ENCODE assay signal across 9 cellular contexts in the genomic region with DNA sequence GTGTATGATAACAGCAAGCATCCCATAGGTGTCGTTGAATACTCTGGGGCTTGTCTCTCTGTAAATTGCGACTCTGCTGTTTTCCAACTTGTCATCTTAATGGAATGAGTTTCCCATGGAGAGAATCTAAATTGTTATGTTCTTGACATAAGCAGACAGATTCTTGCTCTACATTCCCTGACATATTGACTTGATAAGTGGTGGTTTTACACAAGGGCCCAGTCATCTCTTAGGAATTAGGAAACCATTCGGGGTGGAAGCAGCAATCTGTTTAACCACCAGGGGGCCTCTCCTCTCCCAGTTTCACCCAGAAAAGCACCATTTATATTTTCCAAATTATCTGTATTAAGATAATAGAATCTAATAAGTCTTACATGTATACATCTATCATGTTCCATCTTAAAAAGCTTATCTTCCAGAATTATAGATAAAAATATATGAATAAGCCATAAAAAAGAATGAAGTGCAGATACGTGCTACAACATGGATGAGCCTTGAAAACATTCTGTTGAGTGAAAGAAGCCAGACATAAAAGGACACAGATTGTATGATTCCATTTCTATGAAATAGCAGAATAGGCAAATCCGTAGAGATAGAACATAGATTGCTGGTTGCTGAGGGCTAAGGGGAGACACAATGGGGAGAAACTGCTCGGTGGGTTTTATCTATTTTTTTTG. TPM values are rescaled to one million over a fixed set of nuclear protein-coding genes. Genes with fewer than 3 reads are reported as not detected.
DNase-seq lines count a peak whose midpoint lies in the region; ATAC-seq and TF ChIP-seq lines count a peak whose summit lies in the region.
"Had no signal": no experiment of that assay in that cellular context is flagged by ENCODE, and none has a peak within 500 bp of the region (broad histone marks: within the 10 kb centered on the region; RNA-seq: fewer than 3 reads in every experiment).

No MANE protein-coding gene starts in this region.

- intact Hi-C loops in right lobe of liver (cut with DNase I), result no loop called here
- intact Hi-C loops in uterus (cut with DNase I; ENCODE audit: low total_unique reads), result no loop called here

- H3K4me1 ChIP-seq in CD4-positive, CD25-positive, alpha-beta regulatory T cell (ENCODE audit: control insufficient read depth, insufficient read depth, low read length, poor library complexity, severe bottlenecking), result peaks cover 3% of the 10 kb centered on the region
- H3K4me1 ChIP-seq in right lobe of liver, result peaks cover 0 to 15% (median 0%) of the 10 kb centered on the region in 4 donors
- H3K4me1 ChIP-seq in uterus, result no peaks in the 10 kb centered on the region

- H3K27ac Mint-ChIP-seq in CD4-positive, CD25-positive, alpha-beta regulatory T cell, result no peak overlapping the region
- H3K27ac Mint-ChIP-seq: T-cell had no signal

- no peak for ATAC-seq in CD4-positive, CD25-positive, alpha-beta regulatory T cell (ENCODE audit: low read depth in 2 of 2)
- ATAC-seq in right lobe of liver (peak; percentile 69 to 82 (median 70)), GM19035 (IDR thresholded peaks at IDR 0.05; ENCODE audit: unreplicated experiment) (no peak)

- no peak overlapping the region for H3K4me3 Mint-ChIP-seq in CD4-positive, CD25-positive, alpha-beta regulatory T cell
- H3K4me3 Mint-ChIP-seq: T-cell had no signal

- no peaks in the 10 kb centered on the region for H3K27me3 Mint-ChIP-seq in CD4-positive, CD25-positive, alpha-beta regulatory T cell
- H3K27me3 Mint-ChIP-seq: T-cell had no signal

- peak in 2 of 3 donors; percentile 33 to 49 for DNase-seq in CD4-positive, CD25-positive, alpha-beta regulatory T cell
- peak; percentile 56 for DNase-seq in H7
- peak; percentile 64 for DNase-seq in OCI-M1 (lab: John Stamatoyannopoulos, UW)
- DNase-seq in central memory CD4-positive, alpha-beta T cell, result peak; percentile 9
- DNase-seq in right lobe of liver, result no peak
- DNase-seq in uterus, result peak; percentile 59 to 60
- DNase-seq in activated T-cell treated with anti-CD3 and anti-CD28 coated beads, Interleukin-2, amount 50 U/mL, for 1 hour, result no peak

- no peaks in the 10 kb centered on the region for H3K9me3 ChIP-seq in CD4-positive, CD25-positive, alpha-beta regulatory T cell (ENCODE audit: control insufficient read depth in 2 of 2, low read length in 2 of 2)
- H3K9me3 ChIP-seq in right lobe of liver, result no peaks in the 10 kb centered on the region
- H3K9me3 ChIP-seq in uterus, result no peaks in the 10 kb centered on the region

- TF ChIP-seq POLR2A in right lobe of liver (IDR thresholded peaks at IDR 0.05) (no peak), uterus (IDR thresholded peaks at IDR 0.05) (no peak)

- peaks cover 92% of the 10 kb centered on the region for H3K36me3 ChIP-seq in CD4-positive, CD25-positive, alpha-beta regulatory T cell (ENCODE audit: control insufficient read depth, insufficient read depth, low read length)
- H3K36me3 ChIP-seq in H7 (replicated peaks; ENCODE audit: control insufficient read depth, insufficient read depth, low read length) (peaks cover 48% of the 10 kb centered on the region), right lobe of liver (peaks cover 0 to 78% (median 31%) of the 10 kb centered on the region in 4 donors), uterus (no peaks in the 10 kb centered on the region)

- TF ChIP-seq CTCF in right lobe of liver (IDR thresholded peaks at IDR 0.05), result peak; percentile 49 to 79 (median 78)
- peak; percentile 58 to 86 (median 68) for TF ChIP-seq CTCF in uterus (IDR thresholded peaks at IDR 0.05)

- H3K9me3 Mint-ChIP-seq in CD4-positive, CD25-positive, alpha-beta regulatory T cell, result no peaks in the 10 kb centered on the region
- H3K9me3 Mint-ChIP-seq: T-cell had no signal

- WGBS in right lobe of liver (ENCODE audit: insufficient coverage, low coverage, low lambda C conversion rate, missing lambda C conversion rate), result 73% methylated on average over 6 of the region's 6 CpGs

- no peaks in the 10 kb centered on the region for H3K27me3 ChIP-seq in CD4-positive, CD25-positive, alpha-beta regulatory T cell (ENCODE audit: control insufficient read depth, insufficient read depth, low read length)
- H3K27me3 ChIP-seq in H7 (ENCODE audit: control insufficient read depth, insufficient read depth, low read length) (no peaks in the 10 kb centered on the region), right lobe of liver (no peaks in the 10 kb centered on the region), uterus (no peaks in the 10 kb centered on the region)

- no peak overlapping the region for H3K27ac ChIP-seq in CD4-positive, CD25-positive, alpha-beta regulatory T cell (ENCODE audit: insufficient read depth, low read length, poor library complexity, severe bottlenecking)
- H3K27ac ChIP-seq in right lobe of liver (no peak overlapping the region), uterus (peak overlapping the region; percentile 67 to 72)

- H3K4me1 Mint-ChIP-seq in CD4-positive, CD25-positive, alpha-beta regulatory T cell, result peaks cover 0 to 13% (median 11%) of the 10 kb centered on the region in 4 donors

- no peak overlapping the region for H3K4me3 ChIP-seq in CD4-positive, CD25-positive, alpha-beta regulatory T cell (ENCODE audit: low read depth, low read length)
- H3K4me3 ChIP-seq in H7 (ENCODE audit: insufficient read depth, low read depth, low read length) (no peak overlapping the region), right lobe of liver (no peak overlapping the region), uterus (no peak overlapping the region)

- peaks cover 59% of the 10 kb centered on the region for H3K36me3 Mint-ChIP-seq in CD4-positive, CD25-positive, alpha-beta regulatory T cell

RNA-seq across cellular contexts. Expression of gene MROH8, which starts 23.1 kb away (rescaled TPM):
- total RNA-seq in CD4-positive, CD25-positive, alpha-beta regulatory T cell, result 0.81 TPM
- 1 to 10 TPM in 1 of 4 donors, under 1 TPM in 2, not detected in 1; 0.73 to 1.4 (median 0.88) TPM for polyA plus RNA-seq in CD4-positive, CD25-positive, alpha-beta regulatory T cell
- 1.1 and 1.3 TPM in 2 replicates for total RNA-seq in H7 (2014; rRNA removed; shearing (Covaris generic))
- total RNA-seq in right lobe of liver, result 1 to 10 TPM; 1.1 to 5.2 (median 2.2) TPM
- total RNA-seq in uterus, result 10 to 100 TPM in 1 of 4 donors, 1 to 10 TPM in 3; 4.4 to 14.1 (median 6.2) TPM

RNA-seq across cellular contexts. Expression of gene RPN2, which starts 23.3 kb away (rescaled TPM):
- total RNA-seq in CD4-positive, CD25-positive, alpha-beta regulatory T cell, result 101 TPM
- polyA plus RNA-seq in CD4-positive, CD25-positive, alpha-beta regulatory T cell, result 100 to 1,000 TPM; 227 to 259 (median 243) TPM
- total RNA-seq in H7 (2014; rRNA removed; shearing (Covaris generic)), result 321 and 352 TPM in 2 replicates
- total RNA-seq in right lobe of liver, result 100 to 1,000 TPM in 5 of 6 experiments, 10 to 100 TPM in 1; 91.7 to 188 (median 148) TPM
- 100 to 1,000 TPM in 2 of 4 donors, 10 to 100 TPM in 2; 74.4 to 161 (median 107) TPM for total RNA-seq in uterus

RNA-seq across cellular contexts. Expression of gene GHRH, which starts 59.2 kb away (rescaled TPM):
- total RNA-seq in CD4-positive, CD25-positive, alpha-beta regulatory T cell, result not detected
- polyA plus RNA-seq in CD4-positive, CD25-positive, alpha-beta regulatory T cell, result not detected
- total RNA-seq in H7 (2014; rRNA removed; shearing (Covaris generic)), result not detected in 2 replicates
- total RNA-seq in right lobe of liver, result not detected
- total RNA-seq in uterus, result not detected
- total RNA-seq: T-cell had no signal

Comparison
In these comparisons a context has a peak if more than half of its experiments do, and no peak if none do; other contexts are left out.
1. ATAC-seq: peak in right lobe of liver (4 of 4); none in CD4-positive, CD25-positive, alpha-beta regulatory T cell (0 of 2) and GM19035 (single experiment).
2. DNase-seq: peak in CD4-positive, CD25-positive, alpha-beta regulatory T cell (2 of 3), H7 (single experiment), OCI-M1 (single experiment), central memory CD4-positive, alpha-beta T cell (single experiment) and uterus (2 of 2); none in right lobe of liver (0 of 3) and activated T-cell treated with anti-CD3 and anti-CD28 coated beads, Interleukin-2, amount 50 U/mL, for 1 hour (single experiment).
3. H3K27ac ChIP-seq: peak in uterus (2 of 2); none in CD4-positive, CD25-positive, alpha-beta regulatory T cell (single experiment) and right lobe of liver (0 of 3).